ENCODE assay signal across 24 cellular contexts in genomic region chr9:126299706-126300276, GRCh38. TPM values are rescaled to one million over a fixed set of nuclear protein-coding genes. Genes with fewer than 3 reads are reported as not detected.
DNase-seq lines count a peak whose midpoint lies in the region; ATAC-seq and TF ChIP-seq lines count a peak whose summit lies in the region.
"Had no signal": no experiment of that assay in that cellular context is flagged by ENCODE, and none has a peak within 500 bp of the region (broad histone marks: within the 10 kb centered on the region; RNA-seq: fewer than 3 reads in every experiment).

No MANE protein-coding gene starts in this region.

- no peak overlapping the region for H3K4me3 Mint-ChIP-seq in osteocyte (ENCODE audit: unreplicated experiment)
- H3K4me3 Mint-ChIP-seq in activated CD4-positive, alpha-beta T cell treated with anti-CD3 and anti-CD28 coated beads for 36 hours: no peak overlapping the region
- H3K4me3 Mint-ChIP-seq: activated CD8-positive, alpha-beta T cell treated with anti-CD3 and anti-CD28 coated beads, Interleukin-2, amount 10 ng/mL, durations not matched to agents 7 days and 5 days; activated naive CD8-positive, alpha-beta T cell treated with anti-CD3 and anti-CD28 coated beads, Interleukin-2, amount 10 ng/mL, durations not matched to agents 7 days and 5 days; mesothelial cell of epicardium; naive B cell; T-helper 17 cell had no signal

- H3K9me3 Mint-ChIP-seq in osteocyte (ENCODE audit: unreplicated experiment): no peaks in the 10 kb centered on the region
- H3K9me3 Mint-ChIP-seq in activated CD4-positive, alpha-beta T cell treated with anti-CD3 and anti-CD28 coated beads for 36 hours (ENCODE audit: low read depth): no peaks in the 10 kb centered on the region
- H3K9me3 Mint-ChIP-seq: activated naive CD8-positive, alpha-beta T cell treated with anti-CD3 and anti-CD28 coated beads, Interleukin-2, amount 10 ng/mL, durations not matched to agents 7 days and 5 days; mesothelial cell of epicardium; naive B cell had no signal

- POLR2A ChIA-PET in activated CD4-positive, alpha-beta T cell treated with anti-CD3 and anti-CD28 coated beads for 36 hours (lab: Charles Lee): no interaction called here

- intact Hi-C loops in dorsolateral prefrontal cortex (cut with DNase I): loop anchor here (2.0 to 10.0 kb wide), 6 partner anchors 38 to 193 kb away; no protein-coding TSS in a partner anchor
- intact Hi-C loops in activated CD4-positive, alpha-beta T cell treated with anti-CD3 and anti-CD28 coated beads for 36 hours (cut with DNase I, micrococcal nuclease): loop anchor here in 1 of 2 experiments (10.0 kb wide), 1 partner anchor 265 kb away; no protein-coding TSS in a partner anchor

- no peaks in the 10 kb centered on the region for H3K36me3 Mint-ChIP-seq in osteocyte (ENCODE audit: unreplicated experiment)
- no peaks in the 10 kb centered on the region for H3K36me3 Mint-ChIP-seq in activated CD4-positive, alpha-beta T cell treated with anti-CD3 and anti-CD28 coated beads for 36 hours (ENCODE audit: low read depth)
- H3K36me3 Mint-ChIP-seq: activated naive CD8-positive, alpha-beta T cell treated with anti-CD3 and anti-CD28 coated beads, Interleukin-2, amount 10 ng/mL, durations not matched to agents 7 days and 5 days; mesothelial cell of epicardium; naive B cell had no signal

- CTCF ChIA-PET in activated CD4-positive, alpha-beta T cell treated with anti-CD3 and anti-CD28 coated beads for 36 hours (lab: Charles Lee): interaction anchor here (0.8 to 1.5 kb wide), 2 partner anchors 99 to 192 kb away, joined by 4 to 6 read pairs; no protein-coding TSS in a partner anchor

- H3K4me3 ChIP-seq in GM23248: no peak overlapping the region
- no peak overlapping the region for H3K4me3 ChIP-seq in dorsolateral prefrontal cortex
- H3K4me3 ChIP-seq: PC-9, thyroid gland had no signal

- H3K79me2 ChIP-seq in GM23248 (ENCODE audit: insufficient read depth): no peaks in the 10 kb centered on the region

- no peaks in the 10 kb centered on the region for H3K27me3 ChIP-seq in GM23248 (replicated peaks; ENCODE audit: insufficient read depth)
- H3K27me3 ChIP-seq in dorsolateral prefrontal cortex: no peaks in the 10 kb centered on the region
- H3K27me3 ChIP-seq: thyroid gland had no signal

- H3F3A ChIP-seq in GM23248 (ENCODE audit: insufficient read depth): no peaks in the 10 kb centered on the region

- TF ChIP-seq CTCF in dorsolateral prefrontal cortex (IDR thresholded peaks at IDR 0.05 in 54 of 56, conservative IDR thresholded peaks at IDR 0.05 in 2 of 56; ENCODE audit: low read depth in 1 of 56, partially characterized antibody in 56 of 56) (no peak), osteocyte (IDR thresholded peaks at IDR 0.05) (no peak), GM13977 (IDR thresholded peaks at IDR 0.05; ENCODE audit: extremely low read depth, insufficient read depth, missing control alignments) (no peak)

- WGBS in GM23248 (ENCODE audit: low coverage in 1 of 2, low lambda C conversion rate in 2 of 2, missing lambda C conversion rate in 2 of 2), 2 experiments: 70 to 77% methylated on average over 7 of the region's 7 CpGs

- no peaks in the 10 kb centered on the region for H3K36me3 ChIP-seq in GM23248 (ENCODE audit: low read depth)
- H3K36me3 ChIP-seq: thyroid gland had no signal

- H3K27me3 Mint-ChIP-seq in osteocyte (ENCODE audit: unreplicated experiment): peaks cover 4% of the 10 kb centered on the region
- peaks cover 3% of the 10 kb centered on the region for H3K27me3 Mint-ChIP-seq in activated CD4-positive, alpha-beta T cell treated with anti-CD3 and anti-CD28 coated beads for 36 hours

- H2AFZ ChIP-seq in GM23248: no peak overlapping the region
- H2AFZ ChIP-seq: PC-9 had no signal

- no peaks in the 10 kb centered on the region for H3K4me1 Mint-ChIP-seq in osteocyte (ENCODE audit: unreplicated experiment)
- H3K4me1 Mint-ChIP-seq in activated CD4-positive, alpha-beta T cell treated with anti-CD3 and anti-CD28 coated beads for 36 hours: peaks cover 2% of the 10 kb centered on the region
- H3K4me1 Mint-ChIP-seq: mesothelial cell of epicardium had no signal

- H3K27ac ChIP-seq in GM23248: no peak overlapping the region
- peak overlapping the region in 58 of 59 donors; percentile 87 to 100 (median 97) for H3K27ac ChIP-seq in dorsolateral prefrontal cortex
- H3K27ac ChIP-seq: KMS-11, PC-9, thyroid gland had no signal

- H3K4me1 ChIP-seq in GM23248 (ENCODE audit: insufficient read depth): no peaks in the 10 kb centered on the region

- no peak for ATAC-seq in HG02588 (IDR thresholded peaks at IDR 0.05; ENCODE audit: unreplicated experiment)
- ATAC-seq in activated CD4-positive, alpha-beta T cell treated with anti-CD3 and anti-CD28 coated beads for 36 hours: no peak
- ATAC-seq in HG02938 (IDR thresholded peaks at IDR 0.05; ENCODE audit: unreplicated experiment): no peak
- ATAC-seq: activated CD8-positive, alpha-beta T cell treated with anti-CD3 and anti-CD28 coated beads, Interleukin-2, amount 10 ng/mL, durations not matched to agents 7 days and 5 days; left ventricle myocardium superior; Right ventricle myocardium inferior; SK-N-SH treated with all-trans-retinoic acid at 6 μM for 48 hours; stimulated activated naive CD8-positive, alpha-beta T cell treated with anti-CD3 and anti-CD28 coated beads, Interleukin-15, Interleukin-2, amounts not matched to agents 100 U/mL and 50 U/mL, for 24 hours; T-helper 17 cell had no signal

- peak; percentile 12 for DNase-seq in GM23248
- DNase-seq in OCI-M1 (lab: John Stamatoyannopoulos, UW): peak; percentile 31
- DNase-seq in dorsolateral prefrontal cortex: no peak
- peak; percentile 15 for DNase-seq in osteocyte (ENCODE audit: extremely low spot score, unreplicated experiment)
- DNase-seq in GM13977 (ENCODE audit: low spot score): no peak
- no peak for DNase-seq in activated CD4-positive, alpha-beta T cell treated with anti-CD3 and anti-CD28 coated beads for 36 hours
- DNase-seq: ACHN; activated gamma-delta T cell; activated naive CD8-positive, alpha-beta T cell treated with anti-CD3 and anti-CD28 coated beads, Interleukin-2, amount 10 ng/mL, durations not matched to agents 7 days and 5 days; hippocampal formation; left ventricle myocardium superior; naive B cell; NCI-H524; PC-9; stimulated activated naive CD8-positive, alpha-beta T cell treated with anti-CD3 and anti-CD28 coated beads, Interleukin-15, Interleukin-2, amounts not matched to agents 100 U/mL and 50 U/mL, for 24 hours; T-helper 17 cell; thyroid gland had no signal

- in situ Hi-C loops in GM23248 (cut with MboI): loop anchor here (5.0 to 10.0 kb wide), 2 partner anchors 98 to 195 kb away; no protein-coding TSS in a partner anchor
- in situ Hi-C loops in GM13977 (cut with MboI; ENCODE audit: low pct_unique_long_range_greater_than_20kb, low sequenced_read_pairs, unreplicated experiment): no loop called here

- H4K20me1 ChIP-seq in GM23248 (ENCODE audit: insufficient read depth): no peaks in the 10 kb centered on the region

- H3K27ac Mint-ChIP-seq in osteocyte (ENCODE audit: unreplicated experiment): no peak overlapping the region
- no peak overlapping the region for H3K27ac Mint-ChIP-seq in activated CD4-positive, alpha-beta T cell treated with anti-CD3 and anti-CD28 coated beads for 36 hours
- H3K27ac Mint-ChIP-seq: activated CD8-positive, alpha-beta T cell treated with anti-CD3 and anti-CD28 coated beads, Interleukin-2, amount 10 ng/mL, durations not matched to agents 7 days and 5 days; activated naive CD8-positive, alpha-beta T cell treated with anti-CD3 and anti-CD28 coated beads, Interleukin-2, amount 10 ng/mL, durations not matched to agents 7 days and 5 days; mesothelial cell of epicardium; T-helper 17 cell had no signal

- H3K9me3 ChIP-seq in GM23248 (ENCODE audit: low read depth): no peaks in the 10 kb centered on the region
- H3K9me3 ChIP-seq: thyroid gland had no signal

- no peaks in the 10 kb centered on the region for H3K9me2 ChIP-seq in GM23248 (ENCODE audit: insufficient read depth)

- no peak overlapping the region for H3K9ac ChIP-seq in GM23248
- H3K9ac ChIP-seq: KMS-11 had no signal

- H3K4me2 ChIP-seq in GM23248 (ENCODE audit: unreplicated experiment): no peak overlapping the region
- H3K4me2 ChIP-seq: KMS-11, PC-9 had no signal

RNA-seq across cellular contexts. Expression of gene MVB12B, which starts 26.8 kb away (rescaled TPM):
- total RNA-seq in GM23248 (2014; rRNA removed; shearing (Covaris generic)): 5.5 and 8.3 TPM in 2 replicates
- polyA plus RNA-seq in GM23248 (2016; fragmentation: Nextera tagmentation; extraction: Ambion mirVana): 2.4 and 2.9 TPM in 2 replicates
- total RNA-seq in dorsolateral prefrontal cortex (100 to 1,000 TPM in 23 of 120 experiments, 10 to 100 TPM in 97; 43.4 to 233 (median 75.7) TPM), osteocyte (18.7 and 20.2 TPM in 2 replicates)
- 1 to 10 TPM; 3.0 TPM for total RNA-seq in activated CD4-positive, alpha-beta T cell treated with anti-CD3 and anti-CD28 coated beads for 36 hours

Comparison
In these comparisons a context has a peak if more than half of its experiments do, and no peak if none do; other contexts are left out.
1. DNase-seq: peak in GM23248 (single experiment), OCI-M1 (single experiment) and osteocyte (single experiment); none in dorsolateral prefrontal cortex (0 of 10), GM13977 (single experiment) and activated CD4-positive, alpha-beta T cell treated with anti-CD3 and anti-CD28 coated beads for 36 hours (single experiment).